ENCODE assay signal across 1 cellular context in genomic region chr1:206556047-206556747, GRCh38.
TF ChIP-seq lines count a peak whose summit lies in the region.

No MANE protein-coding gene starts in this region.

TF ChIP-seq in HepG2, 621 proteins besides CTCF, POLR2A, EP300 and RAD21 (continued from another document and continues in another):
- TF ChIP-seq AHDC1 (CRISPR knock-in tag; IDR thresholded peaks at IDR 0.05; ENCODE audit: borderline replicate concordance) (no peak), CERS6 (CRISPR knock-in tag; IDR thresholded peaks at IDR 0.05) (no peak), FOXP1 (IDR thresholded peaks at IDR 0.05) (no peak), FOXP1 (CRISPR knock-in tag; IDR thresholded peaks at IDR 0.05) (peak; percentile 74), SETDB1 (CRISPR knock-in tag; IDR thresholded peaks at IDR 0.05; ENCODE audit: borderline replicate concordance) (no peak), SOX13 (IDR thresholded peaks at IDR 0.05) (peak; percentile 96), SOX13 (CRISPR knock-in tag; conservative IDR thresholded peaks at IDR 0.05 in 1 of 2, IDR thresholded peaks at IDR 0.05 in 1 of 2) (peak in 1 of 2 experiments; percentile 98; a peak in 2 of 4 replicates), PITX1 (CRISPR knock-in tag; IDR thresholded peaks at IDR 0.05) (0 out of 2 replicates have a peak, but pooled peaks have one; percentile 39), ARID5B (CRISPR knock-in tag; IDR thresholded peaks at IDR 0.05) (peak; percentile 86), TOPORS (CRISPR knock-in tag; IDR thresholded peaks at IDR 0.05) (no peak), ZMYM4 (CRISPR knock-in tag; IDR thresholded peaks at IDR 0.05) (no peak), TARDBP (CRISPR knock-in tag; IDR thresholded peaks at IDR 0.05) (peak; percentile 36; the same call in 1 of the 2 replicates), REL (CRISPR knock-in tag; conservative IDR thresholded peaks at IDR 0.05) (no peak), RXRB (CRISPR knock-in tag; IDR thresholded peaks at IDR 0.05; ENCODE audit: borderline replicate concordance) (peak; percentile 66), NFATC3 (CRISPR knock-in tag; IDR thresholded peaks at IDR 0.05) (no peak), MLLT10 (CRISPR knock-in tag; IDR thresholded peaks at IDR 0.05) (no peak), ZNF556 (CRISPR knock-in tag; IDR thresholded peaks at IDR 0.05; ENCODE audit: borderline replicate concordance) (peak; percentile 53; the same call in 1 of the 2 replicates), ZNF580 (CRISPR knock-in tag; IDR thresholded peaks at IDR 0.05; ENCODE audit: borderline replicate concordance, low read depth) (no peak), SOX5 (CRISPR knock-in tag; IDR thresholded peaks at IDR 0.05; ENCODE audit: borderline replicate concordance) (peak; percentile 99), PHF21A (CRISPR knock-in tag; IDR thresholded peaks at IDR 0.05) (no peak), NFYB (CRISPR knock-in tag; IDR thresholded peaks at IDR 0.05) (no peak), SOX6 (IDR thresholded peaks at IDR 0.05) (no peak), SOX6 (CRISPR knock-in tag; IDR thresholded peaks at IDR 0.05) (peak; percentile 96), TBP (CRISPR knock-in tag; IDR thresholded peaks at IDR 0.05) (no peak), BRCA1 (CRISPR knock-in tag; IDR thresholded peaks at IDR 0.05) (no peak), NR2F2 (IDR thresholded peaks at IDR 0.05; ENCODE audit: borderline replicate concordance, low read depth) (peak; percentile 41; the same call in 1 of the 2 replicates), ZNF777 (CRISPR knock-in tag; IDR thresholded peaks at IDR 0.05) (no peak), MTF2 (CRISPR knock-in tag; IDR thresholded peaks at IDR 0.05; ENCODE audit: borderline replicate concordance) (no peak), SNAPC2 (CRISPR knock-in tag; IDR thresholded peaks at IDR 0.05) (no peak), SKI (IDR thresholded peaks at IDR 0.05; ENCODE audit: partially characterized antibody) (peak; percentile 71), ZNF451 (CRISPR knock-in tag; IDR thresholded peaks at IDR 0.05) (no peak), ZNF839 (CRISPR knock-in tag; IDR thresholded peaks at IDR 0.05; ENCODE audit: borderline replicate concordance) (no peak), ZBED4 (CRISPR knock-in tag; IDR thresholded peaks at IDR 0.05; ENCODE audit: borderline replicate concordance) (no peak), TCF7L2 (IDR thresholded peaks at IDR 0.05; ENCODE audit: low read depth, low read length) (no peak), KLF12 (CRISPR knock-in tag; IDR thresholded peaks at IDR 0.05; ENCODE audit: borderline replicate concordance) (no peak), GATAD2A (CRISPR knock-in tag; IDR thresholded peaks at IDR 0.05) (peak; percentile 68), NCOR1 (IDR thresholded peaks at IDR 0.05; ENCODE audit: borderline replicate concordance, low read length) (no peak)
- TF ChIP-seq, protein P1, sequence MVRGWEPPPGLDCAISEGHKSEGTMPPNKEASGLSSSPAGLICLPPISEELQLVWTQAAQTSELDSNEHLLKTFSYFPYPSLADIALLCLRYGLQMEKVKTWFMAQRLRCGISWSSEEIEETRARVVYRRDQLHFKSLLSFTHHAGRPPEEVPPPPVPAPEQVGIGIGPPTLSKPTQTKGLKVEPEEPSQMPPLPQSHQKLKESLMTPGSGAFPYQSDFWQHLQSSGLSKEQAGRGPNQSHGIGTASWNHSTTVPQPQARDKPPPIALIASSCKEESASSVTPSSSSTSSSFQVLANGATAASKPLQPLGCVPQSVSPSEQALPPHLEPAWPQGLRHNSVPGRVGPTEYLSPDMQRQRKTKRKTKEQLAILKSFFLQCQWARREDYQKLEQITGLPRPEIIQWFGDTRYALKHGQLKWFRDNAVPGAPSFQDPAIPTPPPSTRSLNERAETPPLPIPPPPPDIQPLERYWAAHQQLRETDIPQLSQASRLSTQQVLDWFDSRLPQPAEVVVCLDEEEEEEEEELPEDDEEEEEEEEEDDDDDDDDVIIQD (CRISPR knock-in tag; IDR thresholded peaks at IDR 0.05; ENCODE audit: low read depth), result no peak
- TF ChIP-seq, protein P2, sequence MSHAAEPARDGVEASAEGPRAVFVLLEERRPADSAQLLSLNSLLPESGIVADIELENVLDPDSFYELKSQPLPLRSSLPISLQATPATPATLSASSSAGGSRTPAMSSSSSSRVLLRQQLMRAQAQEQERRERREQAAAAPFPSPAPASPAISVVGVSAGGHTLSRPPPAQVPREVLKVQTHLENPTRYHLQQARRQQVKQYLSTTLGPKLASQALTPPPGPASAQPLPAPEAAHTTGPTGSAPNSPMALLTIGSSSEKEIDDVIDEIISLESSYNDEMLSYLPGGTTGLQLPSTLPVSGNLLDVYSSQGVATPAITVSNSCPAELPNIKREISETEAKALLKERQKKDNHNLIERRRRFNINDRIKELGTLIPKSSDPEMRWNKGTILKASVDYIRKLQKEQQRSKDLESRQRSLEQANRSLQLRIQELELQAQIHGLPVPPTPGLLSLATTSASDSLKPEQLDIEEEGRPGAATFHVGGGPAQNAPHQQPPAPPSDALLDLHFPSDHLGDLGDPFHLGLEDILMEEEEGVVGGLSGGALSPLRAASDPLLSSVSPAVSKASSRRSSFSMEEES (CRISPR knock-in tag; IDR thresholded peaks at IDR 0.05), result peak; percentile 20; the same call in 1 of the 2 replicates
- TF ChIP-seq, protein P3, sequence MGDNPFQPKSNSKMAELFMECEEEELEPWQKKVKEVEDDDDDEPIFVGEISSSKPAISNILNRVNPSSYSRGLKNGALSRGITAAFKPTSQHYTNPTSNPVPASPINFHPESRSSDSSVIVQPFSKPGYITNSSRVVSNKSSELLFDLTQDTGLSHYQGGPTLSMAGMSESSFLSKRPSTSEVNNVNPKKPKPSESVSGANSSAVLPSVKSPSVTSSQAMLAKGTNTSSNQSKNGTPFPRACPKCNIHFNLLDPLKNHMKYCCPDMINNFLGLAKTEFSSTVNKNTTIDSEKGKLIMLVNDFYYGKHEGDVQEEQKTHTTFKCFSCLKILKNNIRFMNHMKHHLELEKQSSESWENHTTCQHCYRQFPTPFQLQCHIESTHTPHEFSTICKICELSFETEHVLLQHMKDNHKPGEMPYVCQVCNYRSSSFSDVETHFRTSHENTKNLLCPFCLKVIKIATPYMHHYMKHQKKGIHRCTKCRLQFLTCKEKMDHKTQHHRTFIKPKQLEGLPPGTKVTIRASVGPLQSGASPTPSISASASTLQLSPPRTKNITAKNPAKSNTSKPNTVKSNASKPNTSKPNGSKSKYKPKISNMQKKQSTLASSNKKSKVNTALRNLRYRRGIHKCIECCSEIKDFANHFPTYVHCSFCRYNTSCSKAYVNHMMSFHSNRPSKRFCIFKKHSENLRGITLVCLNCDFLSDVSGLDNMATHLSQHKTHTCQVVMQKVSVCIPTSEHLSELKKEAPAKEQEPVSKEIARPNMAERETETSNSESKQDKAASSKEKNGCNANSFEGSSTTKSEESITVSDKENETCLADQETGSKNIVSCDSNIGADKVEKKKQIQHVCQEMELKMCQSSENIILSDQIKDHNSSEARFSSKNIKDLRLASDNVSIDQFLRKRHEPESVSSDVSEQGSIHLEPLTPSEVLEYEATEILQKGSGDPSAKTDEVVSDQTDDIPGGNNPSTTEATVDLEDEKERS (CRISPR knock-in tag; IDR thresholded peaks at IDR 0.05), result peak; percentile 38; the same call in 1 of the 2 replicates
- TF ChIP-seq, protein P4, sequence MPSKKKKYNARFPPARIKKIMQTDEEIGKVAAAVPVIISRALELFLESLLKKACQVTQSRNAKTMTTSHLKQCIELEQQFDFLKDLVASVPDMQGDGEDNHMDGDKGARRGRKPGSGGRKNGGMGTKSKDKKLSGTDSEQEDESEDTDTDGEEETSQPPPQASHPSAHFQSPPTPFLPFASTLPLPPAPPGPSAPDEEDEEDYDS (CRISPR knock-in tag; IDR thresholded peaks at IDR 0.05), result no peak
